ENCODE assay signal across 11 cellular contexts in the genomic region with DNA sequence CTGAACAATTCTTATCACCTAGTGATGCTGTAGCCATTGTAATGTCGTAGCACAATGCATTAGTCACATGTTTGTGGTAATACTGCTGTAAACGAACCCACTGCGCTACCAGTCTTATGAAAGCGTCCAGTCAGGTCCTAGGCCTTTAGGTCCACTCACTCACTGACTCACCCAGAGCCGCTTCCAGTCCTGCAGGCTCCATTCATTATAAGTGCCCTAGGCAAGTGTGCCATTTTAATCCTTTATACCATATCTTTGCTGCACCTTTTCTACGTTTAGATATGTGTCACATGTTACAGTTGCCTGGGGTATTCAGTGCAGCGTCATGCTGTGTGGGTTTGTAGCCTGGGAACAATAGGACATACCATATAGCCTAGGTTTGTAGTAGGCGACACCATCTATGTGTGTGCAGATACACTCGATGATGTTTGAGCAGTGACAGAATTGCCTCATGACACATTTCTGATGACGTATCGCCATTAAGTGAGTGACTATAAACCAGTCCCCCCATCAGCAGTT. TPM values are rescaled to one million over a fixed set of nuclear protein-coding genes. Genes with fewer than 3 reads are reported as not detected.
DNase-seq lines count a peak whose midpoint lies in the region; ATAC-seq and TF ChIP-seq lines count a peak whose summit lies in the region.
"Had no signal": no experiment of that assay in that cellular context is flagged by ENCODE, and none has a peak within 500 bp of the region (broad histone marks: within the 10 kb centered on the region; RNA-seq: fewer than 3 reads in every experiment).

No MANE protein-coding gene starts in this region.

- peak overlapping the region; percentile 96 for H3K27ac Mint-ChIP-seq in HFFc6
- H3K27ac Mint-ChIP-seq in effector memory CD8-positive, alpha-beta T cell = peak overlapping the region; percentile 94 to 95

- H3K9me3 Mint-ChIP-seq in HFFc6 = no peaks in the 10 kb centered on the region
- no peaks in the 10 kb centered on the region for H3K9me3 Mint-ChIP-seq in effector memory CD8-positive, alpha-beta T cell

- peaks cover 85% of the 10 kb centered on the region for H3K4me1 Mint-ChIP-seq in HFFc6 (ENCODE audit: low read depth)
- peaks cover 68 to 81% of the 10 kb centered on the region in 2 donors for H3K4me1 Mint-ChIP-seq in effector memory CD8-positive, alpha-beta T cell (ENCODE audit: low read depth in 2 of 2)

- peak overlapping the region; percentile 80 for H3K4me3 Mint-ChIP-seq in HFFc6
- H3K4me3 Mint-ChIP-seq in effector memory CD8-positive, alpha-beta T cell = peak overlapping the region in 1 of 2 donors; percentile 27

- peaks cover 2% of the 10 kb centered on the region for H3K36me3 Mint-ChIP-seq in HFFc6 (ENCODE audit: low read depth)
- H3K36me3 Mint-ChIP-seq in effector memory CD8-positive, alpha-beta T cell (ENCODE audit: insufficient read depth) = peaks cover 21% of the 10 kb centered on the region

- no peak for TF ChIP-seq CTCF in HFFc6 (IDR thresholded peaks at IDR 0.05)

- ATAC-seq in effector memory CD8-positive, alpha-beta T cell (replicated peaks) = no peak
- ATAC-seq in GM21786 (IDR thresholded peaks at IDR 0.05; ENCODE audit: unreplicated experiment) = no peak

- H3K27me3 Mint-ChIP-seq in HFFc6 (ENCODE audit: insufficient read depth) = peaks cover 3% of the 10 kb centered on the region; the same call in 1 of the 2 replicates
- no peaks in the 10 kb centered on the region for H3K27me3 Mint-ChIP-seq in effector memory CD8-positive, alpha-beta T cell

- DNase-seq in HFFc6 (peak; percentile 95), RPMI7951 (ENCODE audit: low read depth) (peak; percentile 96), renal cortical epithelial cell (ENCODE audit: low read depth) (peak; percentile 55), NCI-H2227 treated with DMSO at 0.1 percent for 48 hours (lab: John Stamatoyannopoulos, UW) (no peak), mesenteric fat pad (ENCODE audit: low spot score) (no peak)
- no peak for DNase-seq in effector memory CD8-positive, alpha-beta T cell
- DNase-seq: anterior cingulate cortex, NCI-H526 treated with DMSO at 0.1 percent for 48 hours, pancreas, transverse colon had no signal

RNA-seq across cellular contexts. Expression of gene IGF2R, which starts 15.4 kb away (rescaled TPM):
- 100 to 1,000 TPM in 2 of 6 experiments, 10 to 100 TPM in 4; 77.3 to 119 (median 88.1) TPM for total RNA-seq in HFFc6 (2021; fragmentation: NEBNext Ultra II Directional; extraction: Animal tissue kit (Norgen Biotek cat#: 25700))
- total RNA-seq in RPMI7951 (2014; rRNA removed; shearing (Covaris generic)) = 32.4 and 36.2 TPM in 2 replicates
- 147 and 267 TPM in 2 replicates for total RNA-seq in renal cortical epithelial cell
- total RNA-seq in mesenteric fat pad = 111 TPM

Comparison
In these comparisons a context has a peak if more than half of its experiments do, and no peak if none do; other contexts are left out.
1. DNase-seq: peak in HFFc6 (single experiment), RPMI7951 (single experiment) and renal cortical epithelial cell (single experiment); none in effector memory CD8-positive, alpha-beta T cell (0 of 3), NCI-H2227 treated with DMSO at 0.1 percent for 48 hours (single experiment) and mesenteric fat pad (single experiment).